ENCODE assay signal across 26 cellular contexts in genomic region chr2:147810883-147811765, GRCh38.
"Had no signal": no experiment of that assay in that cellular context is flagged by ENCODE, and none has a peak within 500 bp of the region (broad histone marks: within the 10 kb centered on the region; RNA-seq: fewer than 3 reads in every experiment).

No MANE protein-coding gene starts in this region.

- H3K27me3 ChIP-seq: ascending aorta, cardiac muscle cell, gastrocnemius medialis, ovary, suprapubic skin, tibial artery had no signal

- H3K36me3 ChIP-seq: ascending aorta, cardiac muscle cell, gastrocnemius medialis, left ventricle myocardium inferior, ovary, suprapubic skin, tibial artery, WERI-Rb-1 had no signal

- H3K9me3 ChIP-seq: ascending aorta, gastrocnemius medialis, left ventricle myocardium inferior, ovary, psoas muscle, suprapubic skin, tibial artery had no signal

- H3K4me3 ChIP-seq: ascending aorta, cardiac muscle cell, gastrocnemius medialis, left ventricle myocardium inferior, lung, ovary, psoas muscle, suprapubic skin, tibial artery had no signal

- ATAC-seq: activated CD4-positive, CD25-positive, alpha-beta regulatory T cell treated with anti-CD3 and anti-CD28 coated beads, Interleukin-2, amount 50 U/mL, for 24 hours; gastrocnemius medialis; psoas muscle had no signal

- H3K4me1 ChIP-seq: ascending aorta, gastrocnemius medialis, left ventricle myocardium inferior, psoas muscle, tibial artery had no signal

- DNase-seq: activated CD4-positive, alpha-beta memory T cell treated with anti-CD3 and anti-CD28 coated beads for 36 hours; activated CD4-positive, alpha-beta T cell treated with anti-CD3 and anti-CD28 coated beads for 48 hours; activated CD8-positive, alpha-beta memory T cell treated with anti-CD3 and anti-CD28 coated beads, Interleukin-2, amount 50 U/mL, for 4 hours; activated gamma-delta T cell; activated naive CD4-positive, alpha-beta T cell treated with anti-CD3 and anti-CD28 coated beads, Interleukin-2, amount 10 ng/mL, durations not matched to agents 7 days and 5 days; activated naive CD8-positive, alpha-beta T cell treated with anti-CD3 and anti-CD28 coated beads, Interleukin-2, amount 10 ng/mL, durations not matched to agents 7 days and 5 days; activated T-cell treated with anti-CD3 and anti-CD28 coated beads, Interleukin-2, amount 50 U/mL, for 1 hour; endodermal cell; gastrocnemius medialis; glutamatergic neuron; left ventricle myocardium inferior; naive B cell; nephron progenitor cell; ovary; psoas muscle; stimulated activated CD4-positive, alpha-beta T cell treated with anti-CD3 and anti-CD28 coated beads, Interleukin-15, amount 100 ng/mL, for 24 hours; stimulated activated CD4-positive, alpha-beta T cell treated with anti-CD3 and anti-CD28 coated beads, Interleukin-2, amount 100 ng/mL, for 24 hours; stimulated activated naive CD4-positive, alpha-beta T cell; T-helper 9 cell; tibial artery; WERI-Rb-1 had no signal

- H3K27ac ChIP-seq: ascending aorta, cardiac muscle cell, gastrocnemius medialis, left ventricle myocardium inferior, ovary, psoas muscle, suprapubic skin, tibial artery, WERI-Rb-1 had no signal
